34 cellular contexts compared by ENCODE assay signal in the genomic region with DNA sequence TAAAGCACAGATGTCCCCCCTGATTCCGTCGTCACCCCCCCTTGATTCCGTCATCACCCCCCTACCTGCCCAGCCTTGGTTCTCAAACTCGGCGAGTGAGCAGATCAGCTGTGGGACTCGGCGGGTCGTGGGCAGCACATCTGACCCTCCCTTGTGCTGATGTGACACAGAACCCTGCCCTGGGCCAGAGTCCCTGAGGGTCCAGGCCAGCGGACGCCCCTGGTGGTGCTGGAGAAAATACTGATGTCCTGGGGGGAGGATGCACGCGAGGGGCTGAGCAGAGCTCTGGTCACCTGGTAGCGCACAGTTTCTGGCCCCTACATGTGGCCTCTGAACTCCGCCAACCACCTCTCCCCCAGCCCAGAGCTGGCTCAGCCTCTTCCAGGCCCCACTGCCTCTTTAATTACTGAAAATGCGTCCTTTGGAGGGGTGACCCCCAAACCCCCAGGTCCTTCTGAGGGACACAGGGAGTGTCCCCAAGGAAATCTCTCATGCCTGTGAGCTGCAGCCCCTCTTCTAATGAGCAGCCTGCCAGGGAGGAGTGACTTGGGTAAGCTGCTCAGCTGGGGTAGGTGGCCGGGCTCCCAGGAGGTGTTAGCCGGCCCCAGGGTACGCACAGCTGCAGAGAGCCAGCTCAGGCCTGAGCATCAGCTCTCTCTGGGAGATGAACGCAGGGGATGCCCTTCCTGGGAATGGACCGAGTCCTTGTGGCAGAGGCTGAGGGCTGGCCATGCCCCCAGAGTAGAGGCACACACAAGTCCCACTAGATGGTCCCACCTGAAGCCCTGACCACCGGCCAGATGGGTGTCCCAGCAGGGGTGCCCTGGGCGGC.
"Had no signal": no experiment of that assay in that cellular context is flagged by ENCODE, and none has a peak within 500 bp of the region (broad histone marks: within the 10 kb centered on the region; RNA-seq: fewer than 3 reads in every experiment).

No MANE protein-coding gene starts in this region.

- H3K4me2 ChIP-seq: KMS-11, PC-9 had no signal

- ATAC-seq: activated CD8-positive, alpha-beta memory T cell treated with anti-CD3 and anti-CD28 coated beads, Interleukin-2, amount 10 ng/mL, durations not matched to agents 7 days and 5 days; activated T-cell treated with anti-CD3 and anti-CD28 coated beads, Interleukin-2, amount 50 U/mL, for 72 hours; activated T-helper 17 cell treated with anti-CD3 and anti-CD28 coated beads, Interleukin-2, amount 50 U/mL, for 72 hours; Right ventricle myocardium inferior; SK-N-SH treated with all-trans-retinoic acid at 6 μM for 48 hours; T-cell had no signal

- H3K9ac ChIP-seq: KMS-11 had no signal

- H3K4me3 ChIP-seq: PC-9 had no signal

- DNase-seq: activated CD4-positive, alpha-beta memory T cell treated with anti-CD3 and anti-CD28 coated beads, Interleukin-2, amount 10 ng/mL, durations not matched to agents 7 days and 5 days; activated CD4-positive, alpha-beta T cell treated with anti-CD3 and anti-CD28 coated beads for 1 hour; activated CD4-positive, alpha-beta T cell treated with anti-CD3 and anti-CD28 coated beads for 48 hours; activated CD4-positive, CD25-positive, alpha-beta regulatory T cell; activated CD8-positive, alpha-beta memory T cell treated with anti-CD3 and anti-CD28 coated beads for 24 hours; activated CD8-positive, alpha-beta memory T cell treated with anti-CD3 and anti-CD28 coated beads, Interleukin-2, amount 10 ng/mL, durations not matched to agents 7 days and 5 days; activated CD8-positive, alpha-beta memory T cell treated with anti-CD3 and anti-CD28 coated beads, Interleukin-2, amount 50 U/mL, for 48 hours; activated effector memory CD4-positive, alpha-beta T cell treated with anti-CD3 and anti-CD28 coated beads, Interleukin-2, amount 50 U/mL, for 16 hours; activated naive CD4-positive, alpha-beta T cell; activated naive CD4-positive, alpha-beta T cell treated with anti-CD3 and anti-CD28 coated beads, Interleukin-2, amount 50 U/mL, for 16 hours; activated naive CD8-positive, alpha-beta T cell treated with anti-CD3 and anti-CD28 coated beads for 36 hours; activated T-cell treated with anti-CD3 and anti-CD28 coated beads, Interleukin-2, amount 50 U/mL, for 1 hour; activated T-cell treated with anti-CD3 and anti-CD28 coated beads, Interleukin-2, amount 50 U/mL, for 72 hours; amniotic stem cell; aorta; MM.1S; MV-4-11; NCI-H1092; NCI-H1436 treated with DMSO at 0.1 percent for 48 hours; NCI-H1694 treated with DMSO at 0.1 percent for 48 hours; NCI-H2029; NCI-H345; NCI-H524 treated with DMSO at 0.1 percent for 48 hours; PC-9; SIG-M5; T-cell; T1000; WERI-Rb-1 had no signal

- H2AFZ ChIP-seq: PC-9 had no signal

- H3K27ac ChIP-seq: KMS-11, PC-9, RWPE1, WERI-Rb-1 had no signal

- FAIRE-seq: RCC 7860 had no signal

- H3K36me3 ChIP-seq: WERI-Rb-1 had no signal
